In the genomic region with DNA sequence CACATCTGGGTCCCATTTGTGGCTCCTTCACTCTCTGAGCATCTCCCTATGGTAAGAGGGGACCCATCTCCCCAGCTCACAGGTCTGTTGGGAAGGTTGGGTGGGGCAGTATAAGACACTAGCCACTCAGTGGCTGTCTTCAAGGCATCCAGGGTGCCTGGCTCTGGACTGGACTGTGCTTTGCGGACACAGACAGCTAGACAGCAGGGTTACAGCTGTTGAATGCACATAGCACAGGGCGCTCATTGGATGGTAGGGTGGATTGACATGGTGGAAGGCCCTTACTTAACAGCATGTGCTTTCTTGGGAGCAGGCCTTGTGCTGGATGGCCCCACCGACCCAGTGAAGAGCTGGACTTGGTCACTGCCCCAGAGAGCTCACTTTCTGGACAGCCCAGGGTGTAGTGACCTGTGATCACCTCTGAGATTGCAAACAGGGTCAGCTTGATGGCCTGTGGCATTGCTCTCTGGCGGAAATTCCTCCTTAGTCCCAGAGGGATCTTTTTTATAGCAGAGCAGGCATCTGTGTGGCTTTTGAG, we compare ENCODE assay signal across 1 cellular context.
TF ChIP-seq lines count a peak whose summit lies in the region.

No MANE protein-coding gene starts in this region.

TF ChIP-seq in HepG2, 621 proteins besides CTCF, POLR2A, EP300 and RAD21 (continued from another document):
- TF ChIP-seq, protein P1, sequence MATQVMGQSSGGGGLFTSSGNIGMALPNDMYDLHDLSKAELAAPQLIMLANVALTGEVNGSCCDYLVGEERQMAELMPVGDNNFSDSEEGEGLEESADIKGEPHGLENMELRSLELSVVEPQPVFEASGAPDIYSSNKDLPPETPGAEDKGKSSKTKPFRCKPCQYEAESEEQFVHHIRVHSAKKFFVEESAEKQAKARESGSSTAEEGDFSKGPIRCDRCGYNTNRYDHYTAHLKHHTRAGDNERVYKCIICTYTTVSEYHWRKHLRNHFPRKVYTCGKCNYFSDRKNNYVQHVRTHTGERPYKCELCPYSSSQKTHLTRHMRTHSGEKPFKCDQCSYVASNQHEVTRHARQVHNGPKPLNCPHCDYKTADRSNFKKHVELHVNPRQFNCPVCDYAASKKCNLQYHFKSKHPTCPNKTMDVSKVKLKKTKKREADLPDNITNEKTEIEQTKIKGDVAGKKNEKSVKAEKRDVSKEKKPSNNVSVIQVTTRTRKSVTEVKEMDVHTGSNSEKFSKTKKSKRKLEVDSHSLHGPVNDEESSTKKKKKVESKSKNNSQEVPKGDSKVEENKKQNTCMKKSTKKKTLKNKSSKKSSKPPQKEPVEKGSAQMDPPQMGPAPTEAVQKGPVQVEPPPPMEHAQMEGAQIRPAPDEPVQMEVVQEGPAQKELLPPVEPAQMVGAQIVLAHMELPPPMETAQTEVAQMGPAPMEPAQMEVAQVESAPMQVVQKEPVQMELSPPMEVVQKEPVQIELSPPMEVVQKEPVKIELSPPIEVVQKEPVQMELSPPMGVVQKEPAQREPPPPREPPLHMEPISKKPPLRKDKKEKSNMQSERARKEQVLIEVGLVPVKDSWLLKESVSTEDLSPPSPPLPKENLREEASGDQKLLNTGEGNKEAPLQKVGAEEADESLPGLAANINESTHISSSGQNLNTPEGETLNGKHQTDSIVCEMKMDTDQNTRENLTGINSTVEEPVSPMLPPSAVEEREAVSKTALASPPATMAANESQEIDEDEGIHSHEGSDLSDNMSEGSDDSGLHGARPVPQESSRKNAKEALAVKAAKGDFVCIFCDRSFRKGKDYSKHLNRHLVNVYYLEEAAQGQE (IDR thresholded peaks at IDR 0.05; ENCODE audit: borderline replicate concordance in 1 of 2, low read depth in 1 of 2, low read length in 2 of 2) = no peak; a peak in 1 of 4 replicates
- TF ChIP-seq CBX2 (IDR thresholded peaks at IDR 0.05; ENCODE audit: low read depth, low read length) (no peak), CBX2 (CRISPR knock-in tag; IDR thresholded peaks at IDR 0.05; ENCODE audit: low read depth) (no peak), ZNF180 (CRISPR knock-in tag; IDR thresholded peaks at IDR 0.05; ENCODE audit: borderline replicate concordance, low read depth) (no peak), GATAD2A (CRISPR knock-in tag; IDR thresholded peaks at IDR 0.05) (peak; percentile 40; the same call in 1 of the 2 replicates), WIZ (CRISPR knock-in tag; IDR thresholded peaks at IDR 0.05) (0 out of 2 replicates have a peak, but pooled peaks have one; percentile 39), TCF12 (IDR thresholded peaks at IDR 0.05) (no peak), TCF12 (CRISPR knock-in tag; IDR thresholded peaks at IDR 0.05) (no peak), HMG20A (CRISPR knock-in tag; IDR thresholded peaks at IDR 0.05; ENCODE audit: borderline replicate concordance) (no peak), ZNF34 (CRISPR knock-in tag; IDR thresholded peaks at IDR 0.05; ENCODE audit: borderline replicate concordance) (no peak), RELA (CRISPR knock-in tag; IDR thresholded peaks at IDR 0.05) (0 out of 2 replicates have a peak, but pooled peaks have one; percentile 20), HNF4A (CRISPR knock-in tag; IDR thresholded peaks at IDR 0.05) (peak; percentile 58), NR2F6 (IDR thresholded peaks at IDR 0.05) (0 out of 2 replicates have a peak, but pooled peaks have one; percentile 43), NR2F6 (CRISPR knock-in tag; IDR thresholded peaks at IDR 0.05) (peak; percentile 33; the same call in 1 of the 2 replicates), GLI4 (CRISPR knock-in tag; IDR thresholded peaks at IDR 0.05; ENCODE audit: borderline replicate concordance) (no peak), ZNF709 (CRISPR knock-in tag; IDR thresholded peaks at IDR 0.05) (no peak), AKAP8 (CRISPR knock-in tag; IDR thresholded peaks at IDR 0.05) (no peak), PHB2 (IDR thresholded peaks at IDR 0.05; ENCODE audit: partially characterized antibody) (no peak), IKZF1 (IDR thresholded peaks at IDR 0.05) (no peak), HHEX (CRISPR knock-in tag; IDR thresholded peaks at IDR 0.05) (no peak), ZNF143 (CRISPR knock-in tag; IDR thresholded peaks at IDR 0.05) (peak; percentile 41; the same call in 1 of the 2 replicates), NBN (conservative IDR thresholded peaks at IDR 0.05) (no peak)
- TF ChIP-seq, protein P2, sequence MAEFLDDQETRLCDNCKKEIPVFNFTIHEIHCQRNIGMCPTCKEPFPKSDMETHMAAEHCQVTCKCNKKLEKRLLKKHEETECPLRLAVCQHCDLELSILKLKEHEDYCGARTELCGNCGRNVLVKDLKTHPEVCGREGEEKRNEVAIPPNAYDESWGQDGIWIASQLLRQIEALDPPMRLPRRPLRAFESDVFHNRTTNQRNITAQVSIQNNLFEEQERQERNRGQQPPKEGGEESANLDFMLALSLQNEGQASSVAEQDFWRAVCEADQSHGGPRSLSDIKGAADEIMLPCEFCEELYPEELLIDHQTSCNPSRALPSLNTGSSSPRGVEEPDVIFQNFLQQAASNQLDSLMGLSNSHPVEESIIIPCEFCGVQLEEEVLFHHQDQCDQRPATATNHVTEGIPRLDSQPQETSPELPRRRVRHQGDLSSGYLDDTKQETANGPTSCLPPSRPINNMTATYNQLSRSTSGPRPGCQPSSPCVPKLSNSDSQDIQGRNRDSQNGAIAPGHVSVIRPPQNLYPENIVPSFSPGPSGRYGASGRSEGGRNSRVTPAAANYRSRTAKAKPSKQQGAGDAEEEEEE (CRISPR knock-in tag; IDR thresholded peaks at IDR 0.05; ENCODE audit: borderline replicate concordance) = no peak
- TF ChIP-seq, protein P3, sequence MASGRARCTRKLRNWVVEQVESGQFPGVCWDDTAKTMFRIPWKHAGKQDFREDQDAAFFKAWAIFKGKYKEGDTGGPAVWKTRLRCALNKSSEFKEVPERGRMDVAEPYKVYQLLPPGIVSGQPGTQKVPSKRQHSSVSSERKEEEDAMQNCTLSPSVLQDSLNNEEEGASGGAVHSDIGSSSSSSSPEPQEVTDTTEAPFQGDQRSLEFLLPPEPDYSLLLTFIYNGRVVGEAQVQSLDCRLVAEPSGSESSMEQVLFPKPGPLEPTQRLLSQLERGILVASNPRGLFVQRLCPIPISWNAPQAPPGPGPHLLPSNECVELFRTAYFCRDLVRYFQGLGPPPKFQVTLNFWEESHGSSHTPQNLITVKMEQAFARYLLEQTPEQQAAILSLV (CRISPR knock-in tag; IDR thresholded peaks at IDR 0.05; ENCODE audit: borderline replicate concordance) = no peak
- TF ChIP-seq, protein P4, sequence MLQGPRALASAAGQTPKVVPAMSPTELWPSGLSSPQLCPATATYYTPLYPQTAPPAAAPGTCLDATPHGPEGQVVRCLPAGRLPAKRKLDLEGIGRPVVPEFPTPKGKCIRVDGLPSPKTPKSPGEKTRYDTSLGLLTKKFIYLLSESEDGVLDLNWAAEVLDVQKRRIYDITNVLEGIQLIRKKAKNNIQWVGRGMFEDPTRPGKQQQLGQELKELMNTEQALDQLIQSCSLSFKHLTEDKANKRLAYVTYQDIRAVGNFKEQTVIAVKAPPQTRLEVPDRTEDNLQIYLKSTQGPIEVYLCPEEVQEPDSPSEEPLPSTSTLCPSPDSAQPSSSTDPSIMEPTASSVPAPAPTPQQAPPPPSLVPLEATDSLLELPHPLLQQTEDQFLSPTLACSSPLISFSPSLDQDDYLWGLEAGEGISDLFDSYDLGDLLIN (CRISPR knock-in tag; IDR thresholded peaks at IDR 0.05; ENCODE audit: borderline replicate concordance) = no peak
- TF ChIP-seq, protein P5, sequence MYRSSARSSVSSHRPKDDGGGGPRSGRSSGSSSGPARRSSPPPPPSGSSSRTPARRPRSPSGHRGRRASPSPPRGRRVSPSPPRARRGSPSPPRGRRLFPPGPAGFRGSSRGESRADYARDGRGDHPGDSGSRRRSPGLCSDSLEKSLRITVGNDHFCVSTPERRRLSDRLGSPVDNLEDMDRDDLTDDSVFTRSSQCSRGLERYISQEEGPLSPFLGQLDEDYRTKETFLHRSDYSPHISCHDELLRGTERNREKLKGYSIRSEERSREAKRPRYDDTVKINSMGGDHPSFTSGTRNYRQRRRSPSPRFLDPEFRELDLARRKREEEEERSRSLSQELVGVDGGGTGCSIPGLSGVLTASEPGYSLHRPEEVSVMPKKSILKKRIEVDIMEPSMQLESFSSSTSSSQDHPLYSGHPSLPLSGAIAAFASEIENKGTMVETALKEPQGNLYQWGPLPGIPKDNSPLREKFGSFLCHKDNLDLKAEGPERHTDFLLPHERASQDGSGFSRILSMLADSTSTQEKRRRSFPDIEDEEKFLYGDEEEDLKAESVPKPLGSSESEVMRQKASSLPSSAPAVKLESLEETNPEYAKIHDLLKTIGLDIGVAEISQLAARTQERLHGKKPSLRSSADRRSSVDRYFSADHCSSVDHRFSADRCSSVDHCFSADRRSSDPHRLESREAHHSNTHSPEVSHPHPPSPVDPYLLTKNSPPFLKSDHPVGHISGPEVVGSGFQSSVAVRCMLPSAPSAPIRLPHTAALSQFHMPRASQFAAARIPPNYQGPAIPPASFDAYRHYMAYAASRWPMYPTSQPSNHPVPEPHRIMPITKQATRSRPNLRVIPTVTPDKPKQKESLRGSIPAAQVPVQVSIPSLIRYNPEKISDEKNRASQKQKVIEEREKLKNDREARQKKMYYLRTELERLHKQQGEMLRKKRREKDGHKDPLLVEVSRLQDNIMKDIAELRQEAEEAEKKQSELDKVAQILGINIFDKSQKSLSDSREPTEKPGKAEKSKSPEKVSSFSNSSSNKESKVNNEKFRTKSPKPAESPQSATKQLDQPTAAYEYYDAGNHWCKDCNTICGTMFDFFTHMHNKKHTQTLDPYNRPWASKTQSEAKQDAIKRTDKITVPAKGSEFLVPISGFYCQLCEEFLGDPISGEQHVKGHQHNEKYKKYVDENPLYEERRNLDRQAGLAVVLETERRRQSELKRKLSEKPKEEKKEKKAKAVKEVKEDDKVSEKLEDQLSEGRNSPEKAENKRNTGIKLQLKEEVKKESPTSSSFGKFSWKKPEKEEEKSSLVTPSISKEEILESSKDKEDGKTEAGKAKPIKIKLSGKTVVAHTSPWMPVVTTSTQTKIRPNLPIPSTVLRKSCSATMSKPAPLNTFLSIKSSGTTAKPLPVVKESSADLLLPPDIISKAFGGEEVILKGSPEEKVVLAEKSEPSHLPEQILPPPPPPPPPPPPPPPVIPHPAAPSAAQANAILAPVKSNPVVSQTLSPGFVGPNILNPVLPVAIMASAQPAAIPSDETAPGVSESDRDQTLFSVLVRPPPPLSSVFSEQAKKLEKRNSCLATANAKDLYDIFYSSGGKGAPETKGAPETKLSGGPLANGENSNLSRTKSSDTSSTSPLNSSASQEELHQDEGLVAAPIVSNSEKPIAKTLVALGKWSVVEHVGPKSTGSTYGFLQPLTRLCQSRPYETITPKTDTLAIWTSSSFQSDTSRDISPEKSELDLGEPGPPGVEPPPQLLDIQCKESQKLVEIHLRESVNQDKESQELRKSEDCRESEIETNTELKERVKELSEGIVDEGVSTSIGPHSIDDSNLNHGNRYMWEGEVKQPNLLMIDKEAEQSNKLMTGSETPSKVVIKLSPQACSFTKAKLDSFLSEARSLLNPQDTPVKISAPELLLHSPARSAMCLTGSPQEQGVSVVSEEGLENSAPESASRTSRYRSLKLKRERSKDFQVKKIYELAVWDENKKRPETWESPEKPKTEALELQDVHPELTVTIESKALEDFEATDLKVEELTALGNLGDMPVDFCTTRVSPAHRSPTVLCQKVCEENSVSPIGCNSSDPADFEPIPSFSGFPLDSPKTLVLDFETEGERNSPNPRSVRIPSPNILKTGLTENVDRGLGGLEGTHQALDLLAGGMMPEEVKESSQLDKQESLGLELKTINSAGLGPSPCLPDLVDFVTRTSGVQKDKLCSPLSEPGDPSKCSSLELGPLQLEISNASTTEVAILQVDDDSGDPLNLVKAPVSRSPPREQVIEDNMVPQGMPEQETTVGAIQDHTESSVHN (CRISPR knock-in tag; IDR thresholded peaks at IDR 0.05) = no peak
